In genomic region chr10:15719899-15720634, GRCh38 we compare ENCODE assay signal across 9 cellular contexts. TPM values are rescaled to one million over a fixed set of nuclear protein-coding genes. Genes with fewer than 3 reads are reported as not detected.
A peak's percentile ranks its signal among the peaks of the same experiment; 100 is the strongest.
DNase-seq lines count a peak whose midpoint lies in the region; FAIRE-seq and TF ChIP-seq lines count a peak whose summit lies in the region.
"Had no signal": no experiment of that assay in that cellular context is flagged by ENCODE, and none has a peak within 500 bp of the region (broad histone marks: within the 10 kb centered on the region; RNA-seq: fewer than 3 reads in every experiment).

Gene ITGA8, minus strand, starts transcription at chr10:15719922. Its CDS starts 151 bp downstream, at chr10:15719771.

- no peaks in the 10 kb centered on the region for H3K9me1 ChIP-seq in endothelial cell of umbilical vein (replicated peaks; ENCODE audit: control insufficient read depth, extremely low read depth, insufficient read depth, low read length)

- H3K27me3 Mint-ChIP-seq in nephron (ENCODE audit: low read depth): peaks cover 28% of the 10 kb centered on the region

- no peaks in the 10 kb centered on the region for H3K9me3 Mint-ChIP-seq in nephron

- H3K9me3 ChIP-seq in Loucy (ENCODE audit: insufficient read depth, low read depth, low read length) (no peaks in the 10 kb centered on the region), endothelial cell of umbilical vein (replicated peaks; ENCODE audit: control insufficient read depth, insufficient read depth, low read length) (no peaks in the 10 kb centered on the region)

- intact Hi-C loops in endothelial cell of umbilical vein (cut with micrococcal nuclease): loop anchor here (1.0 kb wide), 2 partner anchors 104 to 286 kb away; no protein-coding TSS in a partner anchor

- H3K9me2 ChIP-seq in Loucy (replicated peaks; ENCODE audit: low read depth, low read length): no peaks in the 10 kb centered on the region

- H3K36me3 ChIP-seq in BJ (ENCODE audit: control insufficient read depth, insufficient read depth, low read length): no peaks in the 10 kb centered on the region
- H3K36me3 ChIP-seq in Loucy (ENCODE audit: insufficient read depth, low read length): no peaks in the 10 kb centered on the region
- H3K36me3 ChIP-seq in endothelial cell of umbilical vein (ENCODE audit: control insufficient read depth in 2 of 2, extremely low read depth in 1 of 2, insufficient read depth in 2 of 2, low read length in 2 of 2): no peaks in the 10 kb centered on the region

- no peak for TF ChIP-seq POLR2A in endothelial cell of umbilical vein (IDR thresholded peaks at IDR 0.05; ENCODE audit: low read depth, low read length)

- DNase-seq in BJ (ENCODE audit: low read depth) (no peak), endothelial cell of umbilical vein (ENCODE audit: low read depth, low spot score) (peak; percentile 22), putamen (ENCODE audit: low spot score) (no peak), NOMO-1 (lab: John Stamatoyannopoulos, UW; ENCODE audit: unreplicated experiment in 2 of 2) (no peak), COR-L47 (lab: John Stamatoyannopoulos, UW) (no peak), HT-29 (ENCODE audit: low spot score) (no peak)
- DNase-seq: activated effector memory CD4-positive, alpha-beta T cell treated with anti-CD3 and anti-CD28 coated beads, Interleukin-2, amount 50 U/mL, for 16 hours had no signal

- H3K4me3 ChIP-seq in BJ (ENCODE audit: low read depth, low read length) (peak within 1 kb of the TSS; percentile 51), Loucy (ENCODE audit: low read length, poor library complexity, severe bottlenecking) (no peak within 1 kb of the TSS), endothelial cell of umbilical vein (replicated peaks in 1 of 3; ENCODE audit: insufficient read depth in 1 of 3, low read depth in 1 of 3, low read length in 3 of 3) (peak within 1 kb of the TSS in 2 of 3 experiments; percentile 6 to 25)

- no peaks in the 10 kb centered on the region for H3F3A ChIP-seq in Loucy (ENCODE audit: low read depth)

- no peak within 1 kb of the TSS for H2AFZ ChIP-seq in Loucy (ENCODE audit: low read length)
- peak within 1 kb of the TSS; percentile 55 for H2AFZ ChIP-seq in endothelial cell of umbilical vein (ENCODE audit: low read depth, low read length)

- TF ChIP-seq CTCF in BJ (IDR thresholded peaks at IDR 0.05; ENCODE audit: insufficient read depth, low read depth, low read length): peak; percentile 63
- TF ChIP-seq CTCF in Loucy (conservative IDR thresholded peaks at IDR 0.05; ENCODE audit: low read length): peak; percentile 33; the same call in 1 of the 2 replicates
- TF ChIP-seq CTCF in endothelial cell of umbilical vein (IDR thresholded peaks at IDR 0.05; ENCODE audit: extremely low read depth in 1 of 2, insufficient read depth in 1 of 2, low read depth in 1 of 2, low read length in 2 of 2): peak; percentile 50 to 53
- TF ChIP-seq CTCF in nephron (IDR thresholded peaks at IDR 0.05; ENCODE audit: unreplicated experiment in 3 of 3): peak; percentile 57 to 66 (median 58)

- no peak within 1 kb of the TSS for H3K27ac ChIP-seq in endothelial cell of umbilical vein (ENCODE audit: insufficient read depth, low read depth, low read length)

- no TSS peak for BruUV-seq in endothelial cell of umbilical vein (replicated peaks; lab: Mats Ljungman, UMichigan)

- CTCF ChIA-PET in BJ (lab: Yijun Ruan, JAX) (interaction anchor here (0.6 to 8.9 kb wide), 34 partner anchors 8 to 294 kb away, joined by 3 to 124 read pairs (median 5); no protein-coding TSS in a partner anchor), endothelial cell of umbilical vein (lab: Charles Lee) (interaction anchor here (0.6 to 4.7 kb wide), 35 partner anchors 8 to 1365 kb away, joined by 3 to 57 read pairs (median 4); no protein-coding TSS in a partner anchor)

- peak within 1 kb of the TSS; percentile 90 to 99 (median 95) for H3K4me3 Mint-ChIP-seq in nephron

- peaks cover 37% of the 10 kb centered on the region for H3K4me1 Mint-ChIP-seq in nephron

- dilution Hi-C loops in endothelial cell of umbilical vein (cut with MboI; ENCODE audit: extremely low pct_ligation_motif_present, low sequenced_read_pairs): no loop called here

- H3K4me2 ChIP-seq in Loucy (ENCODE audit: low read depth, low read length, poor library complexity, severe bottlenecking) (no peak within 1 kb of the TSS), endothelial cell of umbilical vein (ENCODE audit: insufficient read depth, low read length) (peak within 1 kb of the TSS; percentile 84)

- peak; percentile 55 for FAIRE-seq in endothelial cell of umbilical vein (lab: Jason Lieb, UNC)

- peaks cover 7% of the 10 kb centered on the region; the same call in 1 of the 2 replicates for H3K27me3 ChIP-seq in BJ (ENCODE audit: control insufficient read depth, insufficient read depth, low read length)
- no peaks in the 10 kb centered on the region for H3K27me3 ChIP-seq in Loucy (ENCODE audit: insufficient read depth, low read length, poor library complexity, severe bottlenecking)
- H3K27me3 ChIP-seq in endothelial cell of umbilical vein (ENCODE audit: control insufficient read depth in 2 of 2, insufficient read depth in 2 of 2, low read length in 2 of 2): peaks cover 27 to 30% of the 10 kb centered on the region in 2 experiments

- POLR2A ChIA-PET in BJ (lab: Charles Lee) (interaction anchor here (0.5 to 0.7 kb wide), 3 partner anchors 10 to 769 kb away, joined by 3 to 26 read pairs (median 14); no protein-coding TSS in a partner anchor), endothelial cell of umbilical vein (lab: Charles Lee) (interaction anchor here (0.7 kb wide), 1 partner anchor 12 kb away, joined by 3 read pairs; no protein-coding TSS in a partner anchor)

- no peaks in the 10 kb centered on the region for H4K20me1 ChIP-seq in Loucy (ENCODE audit: insufficient read depth, low read length, poor library complexity, severe bottlenecking)
- no peaks in the 10 kb centered on the region for H4K20me1 ChIP-seq in endothelial cell of umbilical vein (replicated peaks; ENCODE audit: control insufficient read depth, extremely low read depth, insufficient read depth, low read length)

- H3K27ac Mint-ChIP-seq in nephron: peak within 1 kb of the TSS; percentile 45 to 88 (median 62)

- H3K4me1 ChIP-seq in Loucy (ENCODE audit: insufficient read depth, low read length, poor library complexity, severe bottlenecking): no peaks in the 10 kb centered on the region
- H3K4me1 ChIP-seq in endothelial cell of umbilical vein (ENCODE audit: control insufficient read depth, extremely low read depth, insufficient read depth, low read length): peaks cover 4% of the 10 kb centered on the region

- no peaks in the 10 kb centered on the region for H3K79me2 ChIP-seq in Loucy (ENCODE audit: insufficient read depth, low read length)
- H3K79me2 ChIP-seq in endothelial cell of umbilical vein (ENCODE audit: control insufficient read depth, insufficient read depth, low read length): no peaks in the 10 kb centered on the region

- no peaks in the 10 kb centered on the region for H3K36me3 Mint-ChIP-seq in nephron (ENCODE audit: low read depth)

- H3K9ac ChIP-seq in Loucy (ENCODE audit: low read depth, low read length, poor library complexity, severe bottlenecking): no peak within 1 kb of the TSS
- H3K9ac ChIP-seq in endothelial cell of umbilical vein (replicated peaks; ENCODE audit: extremely low read depth, insufficient read depth, low read length): no peak within 1 kb of the TSS

TF ChIP-seq in endothelial cell of umbilical vein, 7 proteins besides CTCF, POLR2A, EP300 and RAD21:
- TF ChIP-seq MYC (IDR thresholded peaks at IDR 0.05; ENCODE audit: low read depth, low read length) (no peak), GATA2 (IDR thresholded peaks at IDR 0.05; ENCODE audit: insufficient read depth, insufficient read length, low read depth, low read length) (peak; percentile 27)
TF ChIP-seq in endothelial cell of umbilical vein: peak in this region for 1.

RNA-seq across cellular contexts. Expression of gene ITGA8, which starts in this region (rescaled TPM):
- polyA plus RNA-seq in BJ (2011; rRNA removed) (10.1 and 11.3 TPM in 2 replicates), endothelial cell of umbilical vein (0.04 TPM in 1 of 2 replicates, not detected in the other)
- 3.6 and 6.1 TPM in 2 replicates for polyA minus RNA-seq in BJ (2011; rRNA and poly(A)+ RNA removed)
- 0.12 and 0.40 TPM in 2 replicates for total RNA-seq in endothelial cell of umbilical vein
- 0.01 and 0.05 TPM in 2 replicates for polyA plus RNA-seq in endothelial cell of umbilical vein (2011; cell fraction: cytosol; rRNA removed)
- 0.03 TPM in 1 of 2 replicates, not detected in the other for polyA plus RNA-seq in endothelial cell of umbilical vein (2011; cell fraction: nucleus; rRNA removed)
- polyA plus RNA-seq in endothelial cell of umbilical vein (2012): 0.03 and 0.05 TPM in 2 replicates
- polyA minus RNA-seq in endothelial cell of umbilical vein: not detected in 2 replicates
- not detected for polyA minus RNA-seq in endothelial cell of umbilical vein (2011; cell fraction: cytosol; rRNA and poly(A)+ RNA removed)
- polyA minus RNA-seq in endothelial cell of umbilical vein (2011; cell fraction: nucleus; rRNA and poly(A)+ RNA removed): not detected in 2 replicates
- not detected in 2 replicates for total RNA-seq in HT-29 (2014; rRNA removed; shearing (Covaris generic))

Comparison
In these comparisons a context has a peak if more than half of its experiments do, and no peak if none do; other contexts are left out.
1. RNA of gene ITGA8 (polyA plus RNA-seq): 10.1 to 11.3 TPM in BJ; 0.01 to 0.05 TPM in endothelial cell of umbilical vein; every median in the first group is over 10 times any median in the second.
2. Peak in DNase-seq, H3K4me3 ChIP-seq and H3K4me2 ChIP-seq in endothelial cell of umbilical vein; RNA of the gene not detected or under 1 TPM.
3. Peak in every context shown above with its lines, with median percentiles within 50 percentile points of each other: CTCF ChIP-seq.